14 cellular contexts compared by ENCODE assay signal in the genomic region with DNA sequence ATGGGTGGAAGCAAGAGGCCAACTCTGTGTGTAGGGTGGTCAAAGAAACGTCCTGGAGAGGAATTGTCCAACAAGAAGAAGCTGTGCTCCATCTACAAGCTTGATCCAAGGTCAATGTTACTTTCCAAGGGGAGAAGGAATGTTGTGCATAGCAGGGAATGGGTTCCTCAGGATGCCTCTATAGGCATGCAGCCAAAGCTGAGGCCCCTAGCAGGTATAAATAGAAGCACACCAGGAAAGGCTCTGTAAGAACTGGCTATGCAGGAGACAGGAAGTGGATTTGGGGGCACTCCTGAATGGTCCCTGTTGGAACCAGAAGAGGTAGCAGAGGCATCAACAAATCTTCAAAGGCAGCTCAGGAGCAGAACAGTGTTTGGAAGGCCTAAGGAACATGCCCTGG.
DNase-seq lines count a peak whose midpoint lies in the region; ATAC-seq and TF ChIP-seq lines count a peak whose summit lies in the region.
"Had no signal": no experiment of that assay in that cellular context is flagged by ENCODE, and none has a peak within 500 bp of the region (broad histone marks: within the 10 kb centered on the region; RNA-seq: fewer than 3 reads in every experiment).

No MANE protein-coding gene starts in this region.

- no peak overlapping the region for H4K91ac ChIP-seq in neuronal stem cell (ENCODE audit: low read depth, low read length, poor library complexity)

- H3K23ac ChIP-seq in neuronal stem cell (ENCODE audit: low read depth, low read length, poor library complexity) = no peak overlapping the region

- H2BK120ac ChIP-seq in neuronal stem cell (ENCODE audit: low read depth, low read length) = no peak overlapping the region

- H3K27me3 ChIP-seq in cardiac muscle cell (no peaks in the 10 kb centered on the region), neuronal stem cell (ENCODE audit: control insufficient read depth in 3 of 3, insufficient read depth in 3 of 3, low read depth in 1 of 3, low read length in 3 of 3) (no peaks in the 10 kb centered on the region), aorta (ENCODE audit: control insufficient read depth in 1 of 2, insufficient read depth in 2 of 2, low read length in 1 of 2) (no peaks in the 10 kb centered on the region)

- DNase-seq in cardiac muscle cell (ENCODE audit: low read depth in 1 of 2, low spot score in 1 of 2) (peak in 1 of 2 donors; percentile 40), cardiac septum (ENCODE audit: low spot score) (no peak), left cardiac atrium (no peak), neuronal stem cell (ENCODE audit: low spot score) (no peak), aorta (no peak), nucleus accumbens (lab: John Stamatoyannopoulos, UW) (no peak), SK-N-DZ (ENCODE audit: low spot score) (no peak)
- DNase-seq: DMS79 treated with DMSO at 0.1 percent for 48 hours, NCI-H1092 treated with DMSO at 0.1 percent for 48 hours, NCI-H146, NCI-H2029 treated with DMSO at 0.1 percent for 48 hours, OCI-M1, SHP77 treated with DMSO at 0.1 percent for 48 hours had no signal

- no peak overlapping the region for H2BK12ac ChIP-seq in neuronal stem cell (ENCODE audit: low read length)

- H3K4ac ChIP-seq in neuronal stem cell (ENCODE audit: low read length) = no peak overlapping the region

- no peak overlapping the region for H2AK5ac ChIP-seq in neuronal stem cell (ENCODE audit: low read depth, low read length)

- no peak for TF ChIP-seq CTCF in cardiac muscle cell (IDR thresholded peaks at IDR 0.05; ENCODE audit: low read depth, low read length)

- H3K9me3 ChIP-seq in cardiac muscle cell (ENCODE audit: low read depth) = no peaks in the 10 kb centered on the region
- no peaks in the 10 kb centered on the region for H3K9me3 ChIP-seq in neuronal stem cell (replicated peaks in 1 of 2; ENCODE audit: control insufficient read depth in 2 of 2, insufficient read depth in 1 of 2, low read depth in 1 of 2, low read length in 2 of 2)
- H3K9me3 ChIP-seq in aorta (ENCODE audit: control insufficient read depth, low read length) = no peaks in the 10 kb centered on the region

- H4K8ac ChIP-seq in neuronal stem cell (ENCODE audit: low read depth, low read length) = no peak overlapping the region

- peaks cover 33% of the 10 kb centered on the region for H3K4me1 ChIP-seq in cardiac muscle cell (ENCODE audit: low read depth)
- H3K4me1 ChIP-seq in neuronal stem cell (ENCODE audit: control insufficient read depth in 2 of 2, insufficient read depth in 1 of 2, low read depth in 1 of 2, low read length in 2 of 2) = peaks cover 3 to 11% of the 10 kb centered on the region in 2 donors
- H3K4me1 ChIP-seq in aorta (ENCODE audit: control insufficient read depth in 1 of 2, insufficient read depth in 2 of 2, low read length in 2 of 2) = peaks cover 8 to 15% of the 10 kb centered on the region in 2 donors

- H3K18ac ChIP-seq in neuronal stem cell (ENCODE audit: low read length) = no peak overlapping the region

- H3K79me1 ChIP-seq in neuronal stem cell (ENCODE audit: low read depth, low read length) = no peaks in the 10 kb centered on the region

- WGBS in neuronal stem cell (ENCODE audit: extremely low coverage in 2 of 2, insufficient read length in 2 of 2, insufficient replicate concordance in 1 of 2), 2 donors = no CpG with 5 or more reads among the region's 1 CpG
- 3 to 8% methylated on average over 1 of the region's 1 CpG for WGBS in aorta, 2 donors

- H3K4me2 ChIP-seq in neuronal stem cell (ENCODE audit: insufficient read depth, low read length, poor library complexity, severe bottlenecking) = no peak overlapping the region

- intact Hi-C loops in cardiac septum (cut with DNase I) (no loop called here), left cardiac atrium (cut with DNase I) (no loop called here), aorta (cut with DNase I) (no loop called here)

- peak overlapping the region; percentile 17 for H2AFZ ChIP-seq in neuronal stem cell (ENCODE audit: low read length)

- no peak overlapping the region for H2BK5ac ChIP-seq in neuronal stem cell (ENCODE audit: low read length)

- peak overlapping the region; percentile 61 for H3K27ac ChIP-seq in cardiac muscle cell
- no peak overlapping the region for H3K27ac ChIP-seq in neuronal stem cell (replicated peaks; ENCODE audit: low read length)
- H3K27ac ChIP-seq in aorta (ENCODE audit: low read depth in 1 of 2, low read length in 2 of 2) = peak overlapping the region; percentile 65 to 80

- H2BK15ac ChIP-seq in neuronal stem cell (ENCODE audit: low read length) = no peak overlapping the region

- H3K14ac ChIP-seq in neuronal stem cell (ENCODE audit: low read length) = no peak overlapping the region

- H3K4me3 ChIP-seq in cardiac muscle cell (no peak overlapping the region), neuronal stem cell (ENCODE audit: low read length in 2 of 2) (no peak overlapping the region), aorta (ENCODE audit: low read length in 2 of 2) (no peak overlapping the region)

- H3K36me3 ChIP-seq in cardiac muscle cell (no peaks in the 10 kb centered on the region), neuronal stem cell (replicated peaks in 1 of 2; ENCODE audit: control insufficient read depth in 2 of 2, insufficient read depth in 2 of 2, low read length in 2 of 2) (no peaks in the 10 kb centered on the region), aorta (ENCODE audit: control insufficient read depth in 1 of 2, insufficient read depth in 2 of 2, low read length in 1 of 2) (peaks cover 0 to 2% of the 10 kb centered on the region in 2 donors)

- ATAC-seq in left cardiac atrium = peak; percentile 9 to 34
- no peak for ATAC-seq in aorta (ENCODE audit: low FRiP score)
- ATAC-seq in HG02610 (IDR thresholded peaks at IDR 0.05; ENCODE audit: unreplicated experiment) = no peak

- H3K9ac ChIP-seq in neuronal stem cell (ENCODE audit: low read depth, low read length, poor library complexity) = no peak overlapping the region

Comparison
In these comparisons a context has a peak if more than half of its experiments do, and no peak if none do; other contexts are left out.
1. ATAC-seq: peak in left cardiac atrium (2 of 2); none in aorta (single experiment) and HG02610 (single experiment).